Comparison of ENCODE assay signal across 1 cellular context in the genomic region with DNA sequence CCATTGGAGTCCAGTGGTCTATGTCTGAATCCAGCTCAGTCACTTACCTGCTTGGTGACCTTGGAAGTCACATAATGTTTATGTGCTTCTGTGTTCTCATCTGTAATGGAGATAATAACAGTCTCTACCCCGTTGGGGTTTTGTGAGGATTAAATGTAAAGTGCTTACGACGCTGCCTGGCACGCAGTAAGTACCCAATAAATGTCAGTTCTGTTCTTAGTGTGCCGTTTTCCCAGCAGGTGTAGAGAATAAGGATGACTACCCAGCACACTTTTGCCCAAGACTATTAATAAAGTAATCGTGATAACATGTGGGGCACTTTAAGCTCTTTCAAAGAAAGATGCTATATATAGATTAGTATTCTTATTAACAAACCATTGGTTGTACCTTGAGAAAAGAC.
TF ChIP-seq lines count a peak whose summit lies in the region.

No MANE protein-coding gene starts in this region.

TF ChIP-seq in neural cell, 6 proteins besides CTCF, POLR2A, EP300 and RAD21 (continued from another document):
- TF ChIP-seq, protein P1, sequence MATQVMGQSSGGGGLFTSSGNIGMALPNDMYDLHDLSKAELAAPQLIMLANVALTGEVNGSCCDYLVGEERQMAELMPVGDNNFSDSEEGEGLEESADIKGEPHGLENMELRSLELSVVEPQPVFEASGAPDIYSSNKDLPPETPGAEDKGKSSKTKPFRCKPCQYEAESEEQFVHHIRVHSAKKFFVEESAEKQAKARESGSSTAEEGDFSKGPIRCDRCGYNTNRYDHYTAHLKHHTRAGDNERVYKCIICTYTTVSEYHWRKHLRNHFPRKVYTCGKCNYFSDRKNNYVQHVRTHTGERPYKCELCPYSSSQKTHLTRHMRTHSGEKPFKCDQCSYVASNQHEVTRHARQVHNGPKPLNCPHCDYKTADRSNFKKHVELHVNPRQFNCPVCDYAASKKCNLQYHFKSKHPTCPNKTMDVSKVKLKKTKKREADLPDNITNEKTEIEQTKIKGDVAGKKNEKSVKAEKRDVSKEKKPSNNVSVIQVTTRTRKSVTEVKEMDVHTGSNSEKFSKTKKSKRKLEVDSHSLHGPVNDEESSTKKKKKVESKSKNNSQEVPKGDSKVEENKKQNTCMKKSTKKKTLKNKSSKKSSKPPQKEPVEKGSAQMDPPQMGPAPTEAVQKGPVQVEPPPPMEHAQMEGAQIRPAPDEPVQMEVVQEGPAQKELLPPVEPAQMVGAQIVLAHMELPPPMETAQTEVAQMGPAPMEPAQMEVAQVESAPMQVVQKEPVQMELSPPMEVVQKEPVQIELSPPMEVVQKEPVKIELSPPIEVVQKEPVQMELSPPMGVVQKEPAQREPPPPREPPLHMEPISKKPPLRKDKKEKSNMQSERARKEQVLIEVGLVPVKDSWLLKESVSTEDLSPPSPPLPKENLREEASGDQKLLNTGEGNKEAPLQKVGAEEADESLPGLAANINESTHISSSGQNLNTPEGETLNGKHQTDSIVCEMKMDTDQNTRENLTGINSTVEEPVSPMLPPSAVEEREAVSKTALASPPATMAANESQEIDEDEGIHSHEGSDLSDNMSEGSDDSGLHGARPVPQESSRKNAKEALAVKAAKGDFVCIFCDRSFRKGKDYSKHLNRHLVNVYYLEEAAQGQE (IDR thresholded peaks at IDR 0.05; ENCODE audit: borderline replicate concordance) = no peak
